In the genomic region with DNA sequence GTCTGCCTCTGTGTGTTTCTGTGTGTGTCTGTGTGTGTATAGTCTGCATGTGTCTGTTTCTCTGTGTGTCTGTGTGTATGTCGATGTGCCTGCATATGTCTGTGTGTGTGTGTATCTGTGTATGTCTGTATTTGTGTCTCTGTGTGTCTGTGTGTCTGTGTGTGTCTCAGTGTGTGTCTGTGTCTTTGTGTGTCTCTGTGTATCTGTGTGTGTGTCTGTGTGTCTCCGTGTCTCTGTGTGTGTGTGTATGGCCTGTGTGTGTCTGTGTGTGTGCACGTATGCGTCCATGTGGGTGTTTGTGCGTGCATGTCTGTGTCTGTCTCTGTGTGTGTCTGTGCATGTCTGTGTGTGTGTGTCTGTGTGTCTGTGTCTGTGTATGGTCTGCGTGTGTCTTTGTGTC, we compare ENCODE assay signal across 9 cellular contexts. TPM values are rescaled to one million over a fixed set of nuclear protein-coding genes. Genes with fewer than 3 reads are reported as not detected.
A peak's percentile ranks its signal among the peaks of the same experiment; 100 is the strongest.
DNase-seq lines count a peak whose midpoint lies in the region; ATAC-seq, FAIRE-seq and TF ChIP-seq lines count a peak whose summit lies in the region.
"Had no signal": no experiment of that assay in that cellular context is flagged by ENCODE, and none has a peak within 500 bp of the region (broad histone marks: within the 10 kb centered on the region; RNA-seq: fewer than 3 reads in every experiment).

No MANE protein-coding gene starts in this region.

- DNase-seq in H9 (no peak), ascending aorta (ENCODE audit: low spot score in 2 of 2) (no peak), keratinocyte (ENCODE audit: low read depth, low spot score) (no peak), D721Med (ENCODE audit: insufficient read length, low spot score) (no peak), RKO (ENCODE audit: low spot score) (no peak)

- ATAC-seq in GM19328 (IDR thresholded peaks at IDR 0.05; ENCODE audit: unreplicated experiment) (no peak), HG02840 (IDR thresholded peaks at IDR 0.05; ENCODE audit: low FRiP score, unreplicated experiment) (no peak)

- no peaks in the 10 kb centered on the region for H3K9me3 ChIP-seq in H9 (ENCODE audit: control insufficient read depth, low read depth, low read length)
- H3K9me3 ChIP-seq in ascending aorta: no peaks in the 10 kb centered on the region
- H3K9me3 ChIP-seq in keratinocyte (ENCODE audit: control insufficient read depth, low read depth, low read length): no peaks in the 10 kb centered on the region
- H3K9me3 ChIP-seq in subcutaneous abdominal adipose tissue (ENCODE audit: control insufficient read depth in 5 of 5, low read length in 5 of 5): no peaks in the 10 kb centered on the region

- H3K56ac ChIP-seq in H9 (ENCODE audit: insufficient read length, low read depth, low read length): no peak overlapping the region

- H3K18ac ChIP-seq in H9 (ENCODE audit: insufficient read length, low read depth, low read length): no peak overlapping the region

- H4K5ac ChIP-seq in H9 (ENCODE audit: insufficient read length, low read depth, low read length): no peak overlapping the region

- no peaks in the 10 kb centered on the region for H3K9me1 ChIP-seq in keratinocyte (ENCODE audit: control insufficient read depth, extremely low read depth, insufficient read depth, low read length)

- H3K9ac ChIP-seq in H9 (ENCODE audit: extremely low read depth, insufficient read length, low read length): peak overlapping the region; percentile 3
- H3K9ac ChIP-seq in keratinocyte (ENCODE audit: control insufficient read depth, extremely low read depth, insufficient read depth, low read length): peak overlapping the region; percentile 16
- peak overlapping the region in 2 of 5 donors; percentile 55 to 59 for H3K9ac ChIP-seq in subcutaneous abdominal adipose tissue (ENCODE audit: low read length in 5 of 5)

- H3K27me3 ChIP-seq in H9 (ENCODE audit: insufficient read depth, low read length) (peaks cover 2% of the 10 kb centered on the region), ascending aorta (no peaks in the 10 kb centered on the region), keratinocyte (ENCODE audit: control insufficient read depth, extremely low read depth, insufficient read depth, low read length) (peaks cover 18% of the 10 kb centered on the region), subcutaneous abdominal adipose tissue (ENCODE audit: control insufficient read depth in 5 of 5, insufficient read depth in 4 of 5, low read length in 5 of 5) (peaks cover 0 to 4% (median 0%) of the 10 kb centered on the region in 5 donors)

- H3K4me2 ChIP-seq in H9 (ENCODE audit: insufficient read depth, insufficient read length, low read length) (peak overlapping the region; percentile 71), keratinocyte (ENCODE audit: control insufficient read depth, extremely low read depth, insufficient read depth, low read depth, low read length) (peak overlapping the region; percentile 73)

- peaks cover 0 to 2% (median 1%) of the 10 kb centered on the region in 3 experiments; a peak in 2 of 7 replicates for H3K36me3 Mint-ChIP-seq in H9 (ENCODE audit: insufficient read depth in 1 of 3, low read depth in 3 of 3)

- H3K27me3 Mint-ChIP-seq in H9 (ENCODE audit: low read depth): peaks cover 30% of the 10 kb centered on the region

- FAIRE-seq in keratinocyte (lab: Jason Lieb, UNC) (peak; percentile 79), D721Med (lab: Jason Lieb, UNC) (no peak)

- no peaks in the 10 kb centered on the region for H3K79me1 ChIP-seq in H9 (ENCODE audit: insufficient read depth, low read depth, low read length, poor library complexity, severe bottlenecking)

- peaks cover 4 to 14% of the 10 kb centered on the region in 2 experiments for H3K4me1 Mint-ChIP-seq in H9

- no peak overlapping the region for H4K8ac ChIP-seq in H9 (replicated peaks; ENCODE audit: insufficient read length, low read depth, low read length)

- H3K27ac Mint-ChIP-seq in H9: no peak overlapping the region
- H3K27ac Mint-ChIP-seq: stimulated activated naive CD8-positive, alpha-beta T cell treated with anti-CD3 and anti-CD28 coated beads, Interleukin-15, Interleukin-2, amounts not matched to agents 100 ng/mL and 50 ng/mL, for 24 hours had no signal

- H3K79me2 ChIP-seq in H9 (ENCODE audit: insufficient read depth, low read length) (no peaks in the 10 kb centered on the region), keratinocyte (ENCODE audit: control insufficient read depth, insufficient read depth, low read length) (no peaks in the 10 kb centered on the region)

- no peak overlapping the region for H3K4ac ChIP-seq in H9 (ENCODE audit: low read depth, low read length)

- dilution Hi-C loops in keratinocyte (cut with MboI; ENCODE audit: extremely low pct_ligation_motif_present, low sequenced_read_pairs): no loop called here

- no peak overlapping the region for H2AK5ac ChIP-seq in H9 (ENCODE audit: insufficient read length, low read length)

- H2AFZ ChIP-seq in H9 (ENCODE audit: low read length) (no peak overlapping the region), keratinocyte (ENCODE audit: control insufficient read depth, low read length) (peak overlapping the region; percentile 32)

- TF ChIP-seq CTCF in H9 (conservative IDR thresholded peaks at IDR 0.05): no peak
- no peak for TF ChIP-seq CTCF in ascending aorta (IDR thresholded peaks at IDR 0.05)
- TF ChIP-seq CTCF in keratinocyte (optimal IDR thresholded peaks at IDR 0.05 in 1 of 3, IDR thresholded peaks at IDR 0.05 in 1 of 3, conservative IDR thresholded peaks at IDR 0.05 in 1 of 3; ENCODE audit: extremely low read depth in 1 of 3, insufficient read depth in 2 of 3, low read length in 3 of 3): no peak
- TF ChIP-seq CTCF in D721Med (IDR thresholded peaks at IDR 0.05; ENCODE audit: insufficient read depth, missing control alignments): no peak

- no peak overlapping the region for H3K27ac ChIP-seq in H9 (ENCODE audit: insufficient read length, low read depth, low read length)
- no peak overlapping the region for H3K27ac ChIP-seq in ascending aorta
- H3K27ac ChIP-seq in keratinocyte (ENCODE audit: control insufficient read depth, insufficient read depth, low read length): no peak overlapping the region
- no peak overlapping the region for H3K27ac ChIP-seq in subcutaneous abdominal adipose tissue (ENCODE audit: low read depth, low read length)

- H2BK20ac ChIP-seq in H9 (ENCODE audit: low read depth, low read length, poor library complexity, severe bottlenecking): no peak overlapping the region

- no peak overlapping the region for H2BK12ac ChIP-seq in H9 (ENCODE audit: insufficient read length, low read depth, low read length)

- H2BK15ac ChIP-seq in H9 (ENCODE audit: low read depth, low read length): no peak overlapping the region

- H3K4me3 ChIP-seq in ascending aorta (peak overlapping the region; percentile 70 to 74), keratinocyte (ENCODE audit: control insufficient read depth in 2 of 3, extremely low read depth in 1 of 3, insufficient read depth in 2 of 3, low read depth in 1 of 3, low read length in 3 of 3) (peak overlapping the region; percentile 18 to 51 (median 45)), subcutaneous abdominal adipose tissue (ENCODE audit: low read depth in 1 of 5, low read length in 5 of 5) (peak overlapping the region; percentile 51 to 73 (median 69))

- no CpG with 5 or more reads among the region's 6 CpGs for WGBS in H9 (ENCODE audit: extremely low coverage, insufficient read length, low lambda C conversion rate)

- H3K36me3 ChIP-seq in ascending aorta: no peaks in the 10 kb centered on the region
- no peaks in the 10 kb centered on the region for H3K36me3 ChIP-seq in keratinocyte (ENCODE audit: control insufficient read depth in 2 of 2, extremely low read depth in 1 of 2, insufficient read depth in 2 of 2, low read length in 2 of 2)
- no peaks in the 10 kb centered on the region for H3K36me3 ChIP-seq in subcutaneous abdominal adipose tissue (ENCODE audit: control insufficient read depth in 5 of 5, insufficient read depth in 5 of 5, low read length in 5 of 5)

- no peak overlapping the region for H2BK5ac ChIP-seq in H9 (ENCODE audit: insufficient read length, low read length)

- H3K4me1 ChIP-seq in H9 (ENCODE audit: insufficient read depth, low read length) (peaks cover 5% of the 10 kb centered on the region; the same call in 1 of the 2 replicates), ascending aorta (peaks cover 5 to 14% of the 10 kb centered on the region in 2 donors), keratinocyte (ENCODE audit: control insufficient read depth, extremely low read depth, insufficient read depth, low read length) (peaks cover 11% of the 10 kb centered on the region), subcutaneous abdominal adipose tissue (ENCODE audit: control insufficient read depth in 5 of 5, insufficient read depth in 5 of 5, low read length in 5 of 5) (peaks cover 5 to 18% (median 17%) of the 10 kb centered on the region in 5 donors)

- H2BK120ac ChIP-seq in H9 (ENCODE audit: low read depth, low read length, poor library complexity, severe bottlenecking): no peak overlapping the region

- no peak overlapping the region for H3K23ac ChIP-seq in H9 (ENCODE audit: insufficient read length, low read depth, low read length)

- H3K14ac ChIP-seq in H9 (ENCODE audit: insufficient read depth, low read length): no peak overlapping the region

- no peak overlapping the region for H3T11ph ChIP-seq in H9 (ENCODE audit: low read length)

- intact Hi-C loops in ascending aorta (cut with DNase I): loop anchor here (5.0 kb wide), 1 partner anchor 217 kb away; a partner anchor contains a TSS

- no peak overlapping the region for H3K4me3 Mint-ChIP-seq in H9
- H3K4me3 Mint-ChIP-seq: stimulated activated naive CD8-positive, alpha-beta T cell treated with anti-CD3 and anti-CD28 coated beads, Interleukin-15, Interleukin-2, amounts not matched to agents 100 ng/mL and 50 ng/mL, for 24 hours had no signal

- no peak overlapping the region for H4K91ac ChIP-seq in H9 (ENCODE audit: insufficient read length, low read depth, low read length)

- peaks cover 8% of the 10 kb centered on the region for H3K23me2 ChIP-seq in H9 (ENCODE audit: insufficient read length, low read depth, low read length, poor library complexity, severe bottlenecking)

- peaks cover 0 to 6% of the 10 kb centered on the region in 2 experiments; a peak in 1 of 5 replicates for H3K9me3 Mint-ChIP-seq in H9
- H3K9me3 Mint-ChIP-seq: stimulated activated naive CD8-positive, alpha-beta T cell treated with anti-CD3 and anti-CD28 coated beads, Interleukin-15, Interleukin-2, amounts not matched to agents 100 ng/mL and 50 ng/mL, for 24 hours had no signal

- H4K20me1 ChIP-seq in H9 (ENCODE audit: control insufficient read depth, insufficient read depth, insufficient read length) (no peaks in the 10 kb centered on the region), keratinocyte (ENCODE audit: control insufficient read depth, extremely low read depth, insufficient read depth, low read length) (no peaks in the 10 kb centered on the region)

RNA-seq across cellular contexts. Expression of a gene that starts 0.4 kb away (rescaled TPM):
- total RNA-seq in H9 (2021) (0.88 and 1.2 TPM in 2 replicates), ascending aorta (not detected)
- 0.12 to 0.44 TPM (median 0.15 TPM) in 3 replicates for polyA plus RNA-seq in keratinocyte
- polyA plus RNA-seq in keratinocyte (2011; ENCODE audit: low read depth): 0.39 TPM
- 0.04 and 0.08 TPM in 2 replicates for polyA plus RNA-seq in keratinocyte (2011; cell fraction: cytosol; rRNA removed)
- 0.84 and 1.2 TPM in 2 replicates for polyA plus RNA-seq in keratinocyte (2011; cell fraction: nucleus; rRNA removed)
- polyA plus RNA-seq in keratinocyte (2012; ENCODE audit: low replicate concordance): 0.21 and 0.93 TPM in 2 replicates
- 0.79 TPM in 1 of 3 replicates, not detected in the others for polyA minus RNA-seq in keratinocyte
- not detected for polyA minus RNA-seq in keratinocyte (2011; cell fraction: cytosol; rRNA and poly(A)+ RNA removed)
- polyA minus RNA-seq in keratinocyte (2011; cell fraction: nucleus; rRNA and poly(A)+ RNA removed): 0.47 TPM in 1 of 2 replicates, not detected in the other

RNA-seq across cellular contexts. Expression of a gene that starts 23.8 kb away (rescaled TPM):
- total RNA-seq in H9 (2021) (1,107 and 1,147 TPM in 2 replicates), ascending aorta (974 TPM)
- polyA plus RNA-seq in keratinocyte: 571 to 1,860 TPM (median 1,236 TPM) in 3 replicates
- polyA plus RNA-seq in keratinocyte (2011; ENCODE audit: low read depth): 666 TPM
- 1,327 and 1,969 TPM in 2 replicates for polyA plus RNA-seq in keratinocyte (2011; cell fraction: cytosol; rRNA removed)
- polyA plus RNA-seq in keratinocyte (2011; cell fraction: nucleus; rRNA removed): 923 and 954 TPM in 2 replicates
- polyA plus RNA-seq in keratinocyte (2012; ENCODE audit: low replicate concordance): 653 and 1,356 TPM in 2 replicates
- 1,488 to 1,745 TPM (median 1,639 TPM) in 3 replicates for polyA minus RNA-seq in keratinocyte
- 1,134 TPM for polyA minus RNA-seq in keratinocyte (2011; cell fraction: cytosol; rRNA and poly(A)+ RNA removed)
- 407 and 633 TPM in 2 replicates for polyA minus RNA-seq in keratinocyte (2011; cell fraction: nucleus; rRNA and poly(A)+ RNA removed)

RNA-seq across cellular contexts. Expression of a gene that starts 26.0 kb away (rescaled TPM):
- total RNA-seq in H9 (2021): 45.0 and 49.2 TPM in 2 replicates
- 45.0 TPM for total RNA-seq in ascending aorta
- polyA plus RNA-seq in keratinocyte: 24.7 to 34.4 TPM (median 28.0 TPM) in 3 replicates
- 11.3 TPM for polyA plus RNA-seq in keratinocyte (2011; ENCODE audit: low read depth)
- polyA plus RNA-seq in keratinocyte (2011; cell fraction: cytosol; rRNA removed): 14.1 and 17.2 TPM in 2 replicates
- polyA plus RNA-seq in keratinocyte (2011; cell fraction: nucleus; rRNA removed): 77.4 and 79.1 TPM in 2 replicates
- polyA plus RNA-seq in keratinocyte (2012; ENCODE audit: low replicate concordance): 28.3 and 40.9 TPM in 2 replicates
- 16.0 to 61.7 TPM (median 18.2 TPM) in 3 replicates for polyA minus RNA-seq in keratinocyte
- 22.1 TPM for polyA minus RNA-seq in keratinocyte (2011; cell fraction: cytosol; rRNA and poly(A)+ RNA removed)
- polyA minus RNA-seq in keratinocyte (2011; cell fraction: nucleus; rRNA and poly(A)+ RNA removed): 17.1 and 19.7 TPM in 2 replicates

RNA-seq across cellular contexts. Expression of a gene that starts 38.4 kb away (rescaled TPM):
- total RNA-seq in H9 (2021) (22.9 and 26.2 TPM in 2 replicates), ascending aorta (92.8 TPM)
- polyA plus RNA-seq in keratinocyte: 4.6 to 13.6 TPM (median 4.8 TPM) in 3 replicates
- polyA plus RNA-seq in keratinocyte (2011; ENCODE audit: low read depth): 0.44 TPM
- polyA plus RNA-seq in keratinocyte (2011; cell fraction: cytosol; rRNA removed): 1.8 and 2.3 TPM in 2 replicates
- polyA plus RNA-seq in keratinocyte (2011; cell fraction: nucleus; rRNA removed): 36.8 and 56.7 TPM in 2 replicates
- polyA plus RNA-seq in keratinocyte (2012; ENCODE audit: low replicate concordance): 2.8 and 2.9 TPM in 2 replicates
- polyA minus RNA-seq in keratinocyte: 3.7 to 5.9 TPM (median 5.7 TPM) in 3 replicates
- polyA minus RNA-seq in keratinocyte (2011; cell fraction: cytosol; rRNA and poly(A)+ RNA removed): not detected
- polyA minus RNA-seq in keratinocyte (2011; cell fraction: nucleus; rRNA and poly(A)+ RNA removed): 3.3 and 3.5 TPM in 2 replicates

RNA-seq across cellular contexts. Expression of a gene that starts 45.4 kb away (rescaled TPM):
- total RNA-seq in H9 (2021) (not detected in 2 replicates), ascending aorta (not detected)
- not detected in 3 replicates for polyA plus RNA-seq in keratinocyte
- polyA plus RNA-seq in keratinocyte (2011; ENCODE audit: low read depth): not detected
- not detected in 2 replicates for polyA plus RNA-seq in keratinocyte (2011; cell fraction: cytosol; rRNA removed)
- polyA plus RNA-seq in keratinocyte (2011; cell fraction: nucleus; rRNA removed): not detected in 2 replicates
- not detected in 2 replicates for polyA plus RNA-seq in keratinocyte (2012; ENCODE audit: low replicate concordance)
- polyA minus RNA-seq in keratinocyte: not detected in 3 replicates
- polyA minus RNA-seq in keratinocyte (2011; cell fraction: cytosol; rRNA and poly(A)+ RNA removed): not detected
- not detected in 2 replicates for polyA minus RNA-seq in keratinocyte (2011; cell fraction: nucleus; rRNA and poly(A)+ RNA removed)
